ENCODE assay signal across 16 cellular contexts in genomic region chr6:37700266-37700973, GRCh38. TPM values are rescaled to one million over a fixed set of nuclear protein-coding genes. Genes with fewer than 3 reads are reported as not detected.
A peak's percentile ranks its signal among the peaks of the same experiment; 100 is the strongest.
DNase-seq lines count a peak whose midpoint lies in the region; ATAC-seq and TF ChIP-seq lines count a peak whose summit lies in the region.
"Had no signal": no experiment of that assay in that cellular context is flagged by ENCODE, and none has a peak within 500 bp of the region (broad histone marks: within the 10 kb centered on the region; RNA-seq: fewer than 3 reads in every experiment).

No MANE protein-coding gene starts in this region.

- peaks cover 0 to 30% (median 21%) of the 10 kb centered on the region in 4 donors for H3K4me1 Mint-ChIP-seq in CD4-positive, CD25-positive, alpha-beta regulatory T cell
- peaks cover 23 to 38% (median 33%) of the 10 kb centered on the region in 3 donors for H3K4me1 Mint-ChIP-seq in T-cell
- H3K4me1 Mint-ChIP-seq in naive thymus-derived CD4-positive, alpha-beta T cell: peaks cover 22 to 30% (median 28%) of the 10 kb centered on the region in 7 donors

- no peak overlapping the region for H3K4me3 ChIP-seq in CD4-positive, CD25-positive, alpha-beta regulatory T cell (ENCODE audit: low read depth, low read length)
- no peak overlapping the region for H3K4me3 ChIP-seq in naive thymus-derived CD4-positive, alpha-beta T cell (ENCODE audit: low read length)
- H3K4me3 ChIP-seq: HAP-1, K562, lung, SJCRH30, skin epidermis, stomach had no signal

- H3K4me1 ChIP-seq in CD4-positive, CD25-positive, alpha-beta regulatory T cell (ENCODE audit: control insufficient read depth, insufficient read depth, low read length, poor library complexity, severe bottlenecking): peaks cover 32% of the 10 kb centered on the region
- peaks cover 14 to 18% of the 10 kb centered on the region in 2 donors for H3K4me1 ChIP-seq in naive thymus-derived CD4-positive, alpha-beta T cell (ENCODE audit: control insufficient read depth in 2 of 2, insufficient read depth in 2 of 2, low read length in 2 of 2)

- no peak overlapping the region for H3K27ac ChIP-seq in CD4-positive, CD25-positive, alpha-beta regulatory T cell (ENCODE audit: insufficient read depth, low read length, poor library complexity, severe bottlenecking)
- no peak overlapping the region for H3K27ac ChIP-seq in naive thymus-derived CD4-positive, alpha-beta T cell (ENCODE audit: low read depth, low read length)
- H3K27ac ChIP-seq: SJCRH30, skin epidermis, stomach had no signal

- H3K36me3 Mint-ChIP-seq in CD4-positive, CD25-positive, alpha-beta regulatory T cell: no peaks in the 10 kb centered on the region
- H3K36me3 Mint-ChIP-seq in T-cell: no peaks in the 10 kb centered on the region
- peaks cover 0 to 2% (median 0%) of the 10 kb centered on the region in 5 donors for H3K36me3 Mint-ChIP-seq in naive thymus-derived CD4-positive, alpha-beta T cell

- peak overlapping the region in 2 of 3 donors; percentile 43 to 65 for H3K27ac Mint-ChIP-seq in CD4-positive, CD25-positive, alpha-beta regulatory T cell
- peak overlapping the region in 1 of 2 donors; percentile 68 for H3K27ac Mint-ChIP-seq in T-cell
- peak overlapping the region in 1 of 9 donors; percentile 81 for H3K27ac Mint-ChIP-seq in naive thymus-derived CD4-positive, alpha-beta T cell

- no peak for ATAC-seq in CD4-positive, CD25-positive, alpha-beta regulatory T cell (ENCODE audit: low read depth in 2 of 2)
- no peak for ATAC-seq in T-cell (replicated peaks in 1 of 4)
- ATAC-seq in naive thymus-derived CD4-positive, alpha-beta T cell: no peak
- ATAC-seq: K562 had no signal

- no peaks in the 10 kb centered on the region for H3K36me3 ChIP-seq in CD4-positive, CD25-positive, alpha-beta regulatory T cell (ENCODE audit: control insufficient read depth, insufficient read depth, low read length)
- no peaks in the 10 kb centered on the region for H3K36me3 ChIP-seq in naive thymus-derived CD4-positive, alpha-beta T cell (ENCODE audit: control insufficient read depth in 2 of 3, insufficient read depth in 3 of 3, low read length in 3 of 3)
- H3K36me3 ChIP-seq: HAP-1, SJCRH30, stomach had no signal

- peak; percentile 30 for DNase-seq in NCI-H2171 treated with DMSO at 0.1 percent for 48 hours (lab: John Stamatoyannopoulos, UW)
- no peak for DNase-seq in NCI-H2171 (lab: John Stamatoyannopoulos, UW)
- DNase-seq in CD4-positive, CD25-positive, alpha-beta regulatory T cell: no peak
- DNase-seq in T-cell: no peak
- DNase-seq in naive thymus-derived CD4-positive, alpha-beta T cell: no peak
- no peak for DNase-seq in activated gamma-delta T cell (lab: John Stamatoyannopoulos, UW)
- DNase-seq in GM10248 (ENCODE audit: extremely low spot score): no peak
- no peak for DNase-seq in T1000 (lab: John Stamatoyannopoulos, UW)
- DNase-seq: cortex of kidney, DMS79 treated with DMSO at 0.1 percent for 48 hours, SJCRH30, stomach had no signal

- H3K9me3 Mint-ChIP-seq in CD4-positive, CD25-positive, alpha-beta regulatory T cell: no peaks in the 10 kb centered on the region
- H3K9me3 Mint-ChIP-seq in T-cell: no peaks in the 10 kb centered on the region
- H3K9me3 Mint-ChIP-seq in naive thymus-derived CD4-positive, alpha-beta T cell: peaks cover 0 to 7% (median 0%) of the 10 kb centered on the region in 11 donors

- POLR2A ChIA-PET in T-cell (lab: Charles Lee) (interaction anchor here in 1 of 2 donors (0.6 kb wide), 1 partner anchor 148 kb away, joined by 6 read pairs; no protein-coding TSS in a partner anchor), GM10248 (lab: Yijun Ruan, JAX) (no interaction called here)
- POLR2A ChIA-PET in naive thymus-derived CD4-positive, alpha-beta T cell (lab: Charles Lee): no interaction called here

- TF ChIP-seq CTCF in GM10248 (IDR thresholded peaks at IDR 0.05; ENCODE audit: control extremely low read depth, extremely low read depth, low read depth, missing control alignments): no peak

- peaks cover 41% of the 10 kb centered on the region for H3K27me3 Mint-ChIP-seq in CD4-positive, CD25-positive, alpha-beta regulatory T cell
- H3K27me3 Mint-ChIP-seq in T-cell: peaks cover 0 to 15% of the 10 kb centered on the region in 2 donors
- H3K27me3 Mint-ChIP-seq in naive thymus-derived CD4-positive, alpha-beta T cell: peaks cover 13 to 63% (median 19%) of the 10 kb centered on the region in 5 donors

- H3K9me3 ChIP-seq in CD4-positive, CD25-positive, alpha-beta regulatory T cell (ENCODE audit: control insufficient read depth in 2 of 2, low read length in 2 of 2): no peaks in the 10 kb centered on the region
- H3K9me3 ChIP-seq in naive thymus-derived CD4-positive, alpha-beta T cell (ENCODE audit: control insufficient read depth in 2 of 3, low read length in 3 of 3): no peaks in the 10 kb centered on the region
- H3K9me3 ChIP-seq: HAP-1, SJCRH30, stomach had no signal

- intact Hi-C loops in naive thymus-derived CD4-positive, alpha-beta T cell (cut with micrococcal nuclease): loop anchor here in 1 of 2 donors (10.0 kb wide), 1 partner anchor 974 kb away; no protein-coding TSS in a partner anchor

- CTCF ChIA-PET in T-cell (lab: Charles Lee) (interaction anchor here in 1 of 2 donors (0.6 to 1.6 kb wide), 3 partner anchors 8 to 793 kb away, joined by 3 read pairs; no protein-coding TSS in a partner anchor), GM10248 (lab: Yijun Ruan, JAX) (interaction anchor here (0.6 to 1.7 kb wide), 6 partner anchors 8 to 794 kb away, joined by 3 to 7 read pairs (median 4); no protein-coding TSS in a partner anchor)
- CTCF ChIA-PET in naive thymus-derived CD4-positive, alpha-beta T cell (lab: Charles Lee): interaction anchor here (1.1 to 1.2 kb wide), 2 partner anchors 9 to 219 kb away, joined by 3 to 4 read pairs; no protein-coding TSS in a partner anchor

- H3K4me3 Mint-ChIP-seq in CD4-positive, CD25-positive, alpha-beta regulatory T cell: peak overlapping the region; percentile 85 to 100 (median 91)
- peak overlapping the region; percentile 69 to 94 (median 90) for H3K4me3 Mint-ChIP-seq in T-cell
- H3K4me3 Mint-ChIP-seq in naive thymus-derived CD4-positive, alpha-beta T cell: peak overlapping the region; percentile 46 to 100 (median 72)

- H3K27me3 ChIP-seq in CD4-positive, CD25-positive, alpha-beta regulatory T cell (ENCODE audit: control insufficient read depth, insufficient read depth, low read length): peaks cover 4% of the 10 kb centered on the region
- H3K27me3 ChIP-seq in naive thymus-derived CD4-positive, alpha-beta T cell (ENCODE audit: control insufficient read depth in 2 of 2, insufficient read depth in 2 of 2, low read length in 2 of 2): no peaks in the 10 kb centered on the region

RNA-seq across cellular contexts. Expression of gene MDGA1, which starts 2.7 kb away (rescaled TPM):
- total RNA-seq in CD4-positive, CD25-positive, alpha-beta regulatory T cell: 64.4 TPM
- polyA plus RNA-seq in CD4-positive, CD25-positive, alpha-beta regulatory T cell: 1 to 10 TPM in 3 of 4 donors, under 1 TPM in 1; 0.88 to 2.3 (median 1.3) TPM
- 10 to 100 TPM in 3 of 5 donors, 1 to 10 TPM in 1, under 1 TPM in 1; 0.37 to 35.3 (median 13.0) TPM for total RNA-seq in T-cell
- total RNA-seq in naive thymus-derived CD4-positive, alpha-beta T cell: 10 to 100 TPM in 3 of 5 experiments, under 1 TPM in 2; 0.08 to 17.8 (median 12.5) TPM
- 1 to 10 TPM in 1 of 2 donors, under 1 TPM in 1; 0.70 to 1.1 TPM for polyA plus RNA-seq in naive thymus-derived CD4-positive, alpha-beta T cell
